Comparison of ENCODE assay signal across 35 cellular contexts in the genomic region with DNA sequence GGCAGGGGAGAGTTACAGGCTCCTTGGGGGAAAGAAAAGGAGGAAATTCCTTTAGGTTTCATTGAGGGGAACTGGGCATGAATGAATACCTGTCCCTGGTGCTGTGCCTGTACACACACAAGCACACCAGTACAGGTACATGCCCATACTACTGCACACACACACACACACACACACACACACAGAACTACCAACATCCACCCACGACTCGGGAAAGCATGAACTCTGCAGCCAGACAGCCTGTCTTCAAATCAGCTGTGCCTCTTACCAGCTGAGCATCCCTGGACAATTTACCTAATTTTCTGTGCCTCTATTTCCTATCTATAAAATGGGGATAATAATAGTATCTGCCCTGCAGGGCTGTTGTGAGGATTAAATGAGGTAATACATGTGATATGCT. TPM values are rescaled to one million over a fixed set of nuclear protein-coding genes. Genes with fewer than 3 reads are reported as not detected.
"Had no signal": no experiment of that assay in that cellular context is flagged by ENCODE, and none has a peak within 500 bp of the region (broad histone marks: within the 10 kb centered on the region; RNA-seq: fewer than 3 reads in every experiment).

No MANE protein-coding gene starts in this region.

- H3K9me3 Mint-ChIP-seq: activated CD4-positive, alpha-beta memory T cell treated with anti-CD3 and anti-CD28 coated beads, Interleukin-2, amount 10 ng/mL, durations not matched to agents 7 days and 5 days; activated CD4-positive, alpha-beta T cell treated with anti-CD3 and anti-CD28 coated beads, Interleukin-2, amount 10 ng/mL, durations not matched to agents 7 days and 5 days; activated naive CD4-positive, alpha-beta T cell treated with anti-CD3 and anti-CD28 coated beads, Interleukin-2, amount 10 ng/mL, durations not matched to agents 7 days and 5 days; activated naive CD4-positive, alpha-beta T cell treated with anti-CD3 and anti-CD28 coated beads, Interleukin-2, amount 50 U/mL, for 24 hours; activated naive CD8-positive, alpha-beta T cell treated with anti-CD3 and anti-CD28 coated beads, Interleukin-2, amount 10 ng/mL, durations not matched to agents 7 days and 5 days; activated naive CD8-positive, alpha-beta T cell treated with anti-CD3 and anti-CD28 coated beads, Interleukin-2, amount 50 U/mL, for 24 hours; activated T-cell treated with anti-CD3 and anti-CD28 coated beads, Interleukin-2, amount 50 U/mL, for 24 hours; activated T-helper 2 cell treated with anti-CD3 and anti-CD28 coated beads, Interferon-gamma antibody, Interleukin-2, Interleukin-4, amounts not matched to agents 10 μg/mL and 5 μg/mL and 100 μg/mL, durations not matched to agents 14 hours and 24 hours and 36 hours; T-helper 1 cell treated with Interleukin-12 subunit alpha and Interleukin-12 subunit beta and Interleukin-4 antibody, amounts not matched to agents 30 μg/mL and 1 μg/mL, for 36 hours; T-helper 2 cell treated with Interferon-gamma antibody and Interleukin-4, amounts not matched to agents 5 μg/mL and 100 μg/mL, for 36 hours; WTC11 had no signal

- H3K36me3 Mint-ChIP-seq: activated CD8-positive, alpha-beta memory T cell treated with anti-CD3 and anti-CD28 coated beads, Interleukin-2, amount 10 ng/mL, durations not matched to agents 7 days and 5 days; activated naive CD4-positive, alpha-beta T cell treated with anti-CD3 and anti-CD28 coated beads, Interleukin-2, amount 10 ng/mL, durations not matched to agents 7 days and 5 days; activated naive CD4-positive, alpha-beta T cell treated with anti-CD3 and anti-CD28 coated beads, Interleukin-2, amount 50 U/mL, for 24 hours; activated naive CD8-positive, alpha-beta T cell; activated naive CD8-positive, alpha-beta T cell treated with anti-CD3 and anti-CD28 coated beads, Interleukin-2, amount 10 ng/mL, durations not matched to agents 7 days and 5 days; brain; WTC11 had no signal

- H3K4me1 ChIP-seq: ascending aorta had no signal

- H3K27ac ChIP-seq: ascending aorta, WERI-Rb-1 had no signal

- H3K4me3 ChIP-seq: ascending aorta had no signal

- DNase-seq: activated CD4-positive, alpha-beta memory T cell treated with anti-CD3 and anti-CD28 coated beads, Interleukin-2, amount 10 ng/mL, durations not matched to agents 7 days and 5 days; activated CD4-positive, alpha-beta T cell treated with anti-CD3 and anti-CD28 coated beads for 1 hour; activated CD4-positive, alpha-beta T cell treated with anti-CD3 and anti-CD28 coated beads for 36 hours; activated CD4-positive, alpha-beta T cell treated with anti-CD3 and anti-CD28 coated beads for 48 hours; activated CD4-positive, alpha-beta T cell treated with anti-CD3 and anti-CD28 coated beads, Interleukin-2, amount 10 ng/mL, durations not matched to agents 7 days and 5 days; activated CD4-positive, alpha-beta T cell treated with anti-CD3 and anti-CD28 coated beads, Interleukin-2, amount 50 U/mL, for 48 hours; activated CD4-positive, CD25-positive, alpha-beta regulatory T cell; activated CD8-positive, alpha-beta memory T cell treated with anti-CD3 and anti-CD28 coated beads for 24 hours; activated CD8-positive, alpha-beta memory T cell treated with anti-CD3 and anti-CD28 coated beads, Interleukin-2, amount 10 ng/mL, durations not matched to agents 7 days and 5 days; activated CD8-positive, alpha-beta memory T cell treated with anti-CD3 and anti-CD28 coated beads, Interleukin-2, amount 50 U/mL, for 48 hours; activated CD8-positive, alpha-beta T cell treated with anti-CD3 and anti-CD28 coated beads, Interleukin-2, amount 10 ng/mL, durations not matched to agents 7 days and 5 days; activated effector memory CD4-positive, alpha-beta T cell treated with Interleukin-2 at 50 U/mL for 16 hours; activated gamma-delta T cell; activated naive CD4-positive, alpha-beta T cell treated with anti-CD3 and anti-CD28 coated beads, Interleukin-2, amount 10 ng/mL, durations not matched to agents 7 days and 5 days; activated naive CD4-positive, alpha-beta T cell treated with Interleukin-2 at 50 U/mL for 16 hours; activated naive CD8-positive, alpha-beta T cell treated with anti-CD3 and anti-CD28 coated beads, Interleukin-2, amount 10 ng/mL, durations not matched to agents 7 days and 5 days; activated naive CD8-positive, alpha-beta T cell treated with anti-CD3 and anti-CD28 coated beads, Interleukin-2, amount 50 U/mL, for 24 hours; activated T-cell treated with anti-CD3 and anti-CD28 coated beads, Interleukin-2, amount 50 U/mL, for 24 hours; activated T-cell treated with anti-CD3 and anti-CD28 coated beads, Interleukin-2, amount 50 U/mL, for 48 hours; amygdala; anterior cingulate cortex; central memory CD4-positive, alpha-beta T cell; T-helper 1 cell; T-helper 2 cell; T-helper 9 cell; WERI-Rb-1 had no signal

- H3K27ac Mint-ChIP-seq: activated CD4-positive, alpha-beta memory T cell treated with anti-CD3 and anti-CD28 coated beads, Interleukin-2, amount 10 ng/mL, durations not matched to agents 7 days and 5 days; activated CD4-positive, alpha-beta T cell treated with anti-CD3 and anti-CD28 coated beads for 36 hours; activated CD4-positive, alpha-beta T cell treated with anti-CD3 and anti-CD28 coated beads, Interleukin-2, amount 10 ng/mL, durations not matched to agents 7 days and 5 days; activated CD8-positive, alpha-beta memory T cell treated with anti-CD3 and anti-CD28 coated beads, Interleukin-2, amount 10 ng/mL, durations not matched to agents 7 days and 5 days; activated CD8-positive, alpha-beta T cell treated with anti-CD3 and anti-CD28 coated beads, Interleukin-2, amount 10 ng/mL, durations not matched to agents 7 days and 5 days; activated naive CD4-positive, alpha-beta T cell treated with anti-CD3 and anti-CD28 coated beads, Interleukin-2, amount 10 ng/mL, durations not matched to agents 7 days and 5 days; activated naive CD4-positive, alpha-beta T cell treated with anti-CD3 and anti-CD28 coated beads, Interleukin-2, amount 50 U/mL, for 24 hours; activated naive CD8-positive, alpha-beta T cell; activated naive CD8-positive, alpha-beta T cell treated with anti-CD3 and anti-CD28 coated beads, Interleukin-2, amount 10 ng/mL, durations not matched to agents 7 days and 5 days; activated naive CD8-positive, alpha-beta T cell treated with anti-CD3 and anti-CD28 coated beads, Interleukin-2, amount 50 U/mL, for 24 hours; activated T-cell treated with anti-CD3 and anti-CD28 coated beads, Interleukin-2, amount 50 U/mL, for 24 hours; activated T-helper 2 cell treated with anti-CD3 and anti-CD28 coated beads, Interferon-gamma antibody, Interleukin-2, Interleukin-4, amounts not matched to agents 10 μg/mL and 5 μg/mL and 100 μg/mL, durations not matched to agents 14 hours and 24 hours and 36 hours; T-helper 1 cell treated with Interleukin-12 subunit alpha and Interleukin-12 subunit beta and Interleukin-4 antibody, amounts not matched to agents 30 μg/mL and 1 μg/mL, for 36 hours; T-helper 2 cell treated with Interferon-gamma antibody and Interleukin-4, amounts not matched to agents 5 μg/mL and 100 μg/mL, for 36 hours; WTC11 had no signal

- H3K36me3 ChIP-seq: ascending aorta, WERI-Rb-1 had no signal

- FAIRE-seq: TTC549 had no signal

- H3K4me3 Mint-ChIP-seq: activated CD4-positive, alpha-beta memory T cell treated with anti-CD3 and anti-CD28 coated beads, Interleukin-2, amount 10 ng/mL, durations not matched to agents 7 days and 5 days; activated CD4-positive, alpha-beta T cell treated with anti-CD3 and anti-CD28 coated beads for 36 hours; activated CD4-positive, alpha-beta T cell treated with anti-CD3 and anti-CD28 coated beads, Interleukin-2, amount 10 ng/mL, durations not matched to agents 7 days and 5 days; activated CD8-positive, alpha-beta memory T cell treated with anti-CD3 and anti-CD28 coated beads, Interleukin-2, amount 10 ng/mL, durations not matched to agents 7 days and 5 days; activated CD8-positive, alpha-beta T cell treated with anti-CD3 and anti-CD28 coated beads, Interleukin-2, amount 10 ng/mL, durations not matched to agents 7 days and 5 days; activated naive CD4-positive, alpha-beta T cell treated with anti-CD3 and anti-CD28 coated beads, Interleukin-2, amount 10 ng/mL, durations not matched to agents 7 days and 5 days; activated naive CD4-positive, alpha-beta T cell treated with anti-CD3 and anti-CD28 coated beads, Interleukin-2, amount 50 U/mL, for 24 hours; activated naive CD8-positive, alpha-beta T cell; activated naive CD8-positive, alpha-beta T cell treated with anti-CD3 and anti-CD28 coated beads, Interleukin-2, amount 10 ng/mL, durations not matched to agents 7 days and 5 days; activated naive CD8-positive, alpha-beta T cell treated with anti-CD3 and anti-CD28 coated beads, Interleukin-2, amount 50 U/mL, for 24 hours; activated T-cell treated with anti-CD3 and anti-CD28 coated beads, Interleukin-2, amount 50 U/mL, for 24 hours; T-helper 1 cell treated with Interleukin-12 subunit alpha and Interleukin-12 subunit beta and Interleukin-4 antibody, amounts not matched to agents 30 μg/mL and 1 μg/mL, for 36 hours; T-helper 2 cell treated with Interferon-gamma antibody and Interleukin-4, amounts not matched to agents 5 μg/mL and 100 μg/mL, for 36 hours; WTC11 had no signal

- H3K9me3 ChIP-seq: ascending aorta had no signal

- H3K4me1 Mint-ChIP-seq: activated CD4-positive, alpha-beta memory T cell treated with anti-CD3 and anti-CD28 coated beads, Interleukin-2, amount 10 ng/mL, durations not matched to agents 7 days and 5 days; activated CD4-positive, alpha-beta T cell treated with anti-CD3 and anti-CD28 coated beads for 36 hours; activated CD4-positive, alpha-beta T cell treated with anti-CD3 and anti-CD28 coated beads, Interleukin-2, amount 10 ng/mL, durations not matched to agents 7 days and 5 days; activated CD8-positive, alpha-beta memory T cell treated with anti-CD3 and anti-CD28 coated beads, Interleukin-2, amount 10 ng/mL, durations not matched to agents 7 days and 5 days; activated naive CD4-positive, alpha-beta T cell treated with anti-CD3 and anti-CD28 coated beads, Interleukin-2, amount 10 ng/mL, durations not matched to agents 7 days and 5 days; activated naive CD4-positive, alpha-beta T cell treated with anti-CD3 and anti-CD28 coated beads, Interleukin-2, amount 50 U/mL, for 24 hours; activated naive CD8-positive, alpha-beta T cell treated with anti-CD3 and anti-CD28 coated beads, Interleukin-2, amount 10 ng/mL, durations not matched to agents 7 days and 5 days; activated naive CD8-positive, alpha-beta T cell treated with anti-CD3 and anti-CD28 coated beads, Interleukin-2, amount 50 U/mL, for 24 hours had no signal

- H3K27me3 ChIP-seq: ascending aorta had no signal

RNA-seq across cellular contexts. Expression of gene GRIK3, which starts 7.2 kb away (rescaled TPM):
- total RNA-seq: activated CD4-positive, alpha-beta memory T cell treated with anti-CD3 and anti-CD28 coated beads, Interleukin-2, amount 10 ng/mL, durations not matched to agents 7 days and 5 days; activated CD4-positive, alpha-beta T cell treated with anti-CD3 and anti-CD28 coated beads for 36 hours; activated CD4-positive, alpha-beta T cell treated with anti-CD3 and anti-CD28 coated beads, Interleukin-2, amount 10 ng/mL, durations not matched to agents 7 days and 5 days; activated CD8-positive, alpha-beta memory T cell treated with anti-CD3 and anti-CD28 coated beads, Interleukin-2, amount 10 ng/mL, durations not matched to agents 7 days and 5 days; activated CD8-positive, alpha-beta T cell treated with anti-CD3 and anti-CD28 coated beads, Interleukin-2, amount 10 ng/mL, durations not matched to agents 7 days and 5 days; activated naive CD8-positive, alpha-beta T cell treated with anti-CD3 and anti-CD28 coated beads, Interleukin-2, amount 10 ng/mL, durations not matched to agents 7 days and 5 days; activated T-helper 2 cell treated with anti-CD3 and anti-CD28 coated beads, Interferon-gamma antibody, Interleukin-2, Interleukin-4, amounts not matched to agents 10 μg/mL and 5 μg/mL and 100 μg/mL, durations not matched to agents 14 hours and 24 hours and 36 hours had no signal
